17 cellular contexts compared by ENCODE assay signal in the genomic region with DNA sequence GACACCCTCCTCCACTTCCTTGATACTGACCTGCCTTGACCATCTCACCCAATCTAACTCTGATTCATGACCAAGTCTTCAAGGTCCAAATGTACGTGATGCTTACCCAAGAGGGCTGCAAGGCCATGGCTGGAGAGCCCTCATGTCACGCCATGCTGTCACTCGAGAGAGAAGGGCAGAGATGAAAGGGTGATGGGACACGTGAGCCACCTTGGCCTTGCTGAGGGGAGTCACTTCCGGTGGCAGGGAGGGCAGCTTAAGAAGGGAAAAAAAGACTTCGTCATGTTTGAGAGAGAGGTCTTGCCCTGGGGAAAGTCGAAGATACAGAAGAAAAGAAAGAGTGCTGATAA. TPM values are rescaled to one million over a fixed set of nuclear protein-coding genes. Genes with fewer than 3 reads are reported as not detected.
DNase-seq lines count a peak whose midpoint lies in the region; ATAC-seq, FAIRE-seq and TF ChIP-seq lines count a peak whose summit lies in the region.
"Had no signal": no experiment of that assay in that cellular context is flagged by ENCODE, and none has a peak within 500 bp of the region (broad histone marks: within the 10 kb centered on the region; RNA-seq: fewer than 3 reads in every experiment).

No MANE protein-coding gene starts in this region.

- ATAC-seq in right cardiac atrium (no peak), Right ventricle myocardium inferior (no peak), HepG2 (no peak)

- H2AFZ ChIP-seq in HepG2 (ENCODE audit: low read length): no peak overlapping the region
- H2AFZ ChIP-seq: PC-9 had no signal

- peaks cover 2% of the 10 kb centered on the region; the same call in 1 of the 2 replicates for H3K36me3 ChIP-seq in KOPT-K1 (ENCODE audit: insufficient read depth, low read length)
- peaks cover 0 to 1% of the 10 kb centered on the region in 2 experiments; a peak in 1 of 5 replicates for H3K36me3 ChIP-seq in HepG2 (replicated peaks in 1 of 2; ENCODE audit: control insufficient read depth in 1 of 2, insufficient read depth in 2 of 2, low read length in 2 of 2)
- no peaks in the 10 kb centered on the region for H3K36me3 ChIP-seq in CD4-positive, alpha-beta memory T cell (ENCODE audit: insufficient read depth, low read length)
- H3K36me3 ChIP-seq: SJSA1 had no signal

- no peak overlapping the region for H3K27ac ChIP-seq in right cardiac atrium (ENCODE audit: low read length)
- H3K27ac ChIP-seq in KOPT-K1 (ENCODE audit: low read depth, low read length, poor library complexity, severe bottlenecking): peak overlapping the region; percentile 15
- no peak overlapping the region for H3K27ac ChIP-seq in HepG2 (ENCODE audit: extremely low read length, insufficient read depth, low read length)
- H3K27ac ChIP-seq in CD4-positive, alpha-beta memory T cell (ENCODE audit: low read depth, low read length): no peak overlapping the region
- H3K27ac ChIP-seq: PC-9, SJSA1 had no signal

- TF ChIP-seq CTCF in HepG2 (CRISPR knock-in tag; IDR thresholded peaks at IDR 0.05): no peak

- no peak overlapping the region for H3K27ac Mint-ChIP-seq in CD4-positive, alpha-beta memory T cell

- 78% methylated on average over 7 of the region's 7 CpGs for WGBS in right cardiac atrium
- WGBS in HepG2 (ENCODE audit: low lambda C conversion rate): 84% methylated on average over 7 of the region's 7 CpGs

- BruUV-seq in HepG2 (replicated peaks; lab: Mats Ljungman, UMichigan): no TSS peak

- intact Hi-C loops in right cardiac atrium (cut with DNase I) (no loop called here), Right ventricle myocardium inferior (cut with DNase I) (no loop called here), HepG2 (cut with micrococcal nuclease; ENCODE audit: unreplicated experiment) (no loop called here)
- intact Hi-C loops in CD4-positive, alpha-beta memory T cell (cut with micrococcal nuclease): no loop called here

- no peaks in the 10 kb centered on the region for H3K9me3 Mint-ChIP-seq in CD4-positive, alpha-beta memory T cell

- no peaks in the 10 kb centered on the region for H3K27me3 ChIP-seq in right cardiac atrium (ENCODE audit: control insufficient read depth, insufficient read depth)
- no peaks in the 10 kb centered on the region; a peak in 1 of 5 replicates for H3K27me3 ChIP-seq in HepG2 (ENCODE audit: control insufficient read depth in 1 of 2, insufficient read depth in 2 of 2, low read length in 2 of 2)
- no peaks in the 10 kb centered on the region for H3K27me3 ChIP-seq in CD4-positive, alpha-beta memory T cell (ENCODE audit: insufficient read depth, low read length)
- H3K27me3 ChIP-seq: SJSA1 had no signal

- H3K4me3 ChIP-seq in right cardiac atrium (ENCODE audit: low read length) (no peak overlapping the region), HepG2 (replicated peaks in 1 of 3; ENCODE audit: insufficient read depth in 1 of 3, low read depth in 2 of 3, low read length in 3 of 3) (no peak overlapping the region)
- H3K4me3 ChIP-seq in CD4-positive, alpha-beta memory T cell (ENCODE audit: low read length in 2 of 2): no peak overlapping the region
- H3K4me3 ChIP-seq: PC-9, SJSA1 had no signal

- H3K79me2 ChIP-seq in HepG2 (ENCODE audit: insufficient read depth, low read length): peaks cover 17% of the 10 kb centered on the region

- TF ChIP-seq RAD21 in HepG2 (CRISPR knock-in tag; IDR thresholded peaks at IDR 0.05): no peak

- no peak overlapping the region for H3K4me2 ChIP-seq in HepG2 (ENCODE audit: low read depth, low read length)

- DNase-seq in right cardiac atrium (peak in 2 of 3 donors; percentile 10 to 18), Right ventricle myocardium inferior (ENCODE audit: missing footprints) (no peak), HepG2 (ENCODE audit: low spot score) (no peak), NCI-H2171 (lab: John Stamatoyannopoulos, UW) (no peak), cerebellar cortex (ENCODE audit: low spot score) (no peak)
- DNase-seq in stimulated activated CD4-positive, alpha-beta T cell treated with anti-CD3 and anti-CD28 coated beads, Interleukin-15, amount 100 ng/mL, for 24 hours: no peak
- DNase-seq in CD4-positive, alpha-beta memory T cell: no peak
- DNase-seq: ACHN, AML-193, NCI-H187 treated with DMSO at 0.1 percent for 48 hours, NCI-H2171 treated with DMSO at 0.1 percent for 48 hours, NCI-H446 treated with DMSO at 0.1 percent for 48 hours, NCI-H774, SW 1271 had no signal

- H3K9me3 ChIP-seq in right cardiac atrium (ENCODE audit: control insufficient read depth, low read length) (no peaks in the 10 kb centered on the region), KOPT-K1 (ENCODE audit: insufficient read depth, low read length, poor library complexity, severe bottlenecking) (no peaks in the 10 kb centered on the region), HepG2 (ENCODE audit: low read length) (no peaks in the 10 kb centered on the region)
- H3K9me3 ChIP-seq in CD4-positive, alpha-beta memory T cell (ENCODE audit: control insufficient read depth in 1 of 2, low read length in 2 of 2): no peaks in the 10 kb centered on the region
- H3K9me3 ChIP-seq: SJSA1 had no signal

- H3K4me1 Mint-ChIP-seq in CD4-positive, alpha-beta memory T cell: peaks cover 5 to 20% (median 12%) of the 10 kb centered on the region in 4 donors

- in situ Hi-C loops in HepG2 (cut with HindIII; ENCODE audit: extremely low pct_ligation_motif_present, low pct_unique_long_range_greater_than_20kb): no loop called here

- H3K4me1 ChIP-seq in right cardiac atrium (ENCODE audit: control insufficient read depth, insufficient read depth, low read length): peaks cover 2% of the 10 kb centered on the region
- H3K4me1 ChIP-seq in HepG2 (ENCODE audit: insufficient read depth, low read length): peaks cover 76% of the 10 kb centered on the region
- peaks cover 12% of the 10 kb centered on the region for H3K4me1 ChIP-seq in CD4-positive, alpha-beta memory T cell (ENCODE audit: insufficient read depth, low read length)

- H3K36me3 Mint-ChIP-seq in CD4-positive, alpha-beta memory T cell: no peaks in the 10 kb centered on the region

- TF ChIP-seq POLR2A in HepG2 (IDR thresholded peaks at IDR 0.05; ENCODE audit: insufficient read depth in 1 of 2, low read depth in 2 of 2, low read length in 2 of 2): no peak

- H3K4me3 Mint-ChIP-seq in CD4-positive, alpha-beta memory T cell: no peak overlapping the region

- H3K9ac ChIP-seq in HepG2 (ENCODE audit: insufficient read depth, low read depth, low read length): no peak overlapping the region

- no peak for FAIRE-seq in HepG2 (lab: Jason Lieb, UNC)

- TF ChIP-seq EP300 in HepG2 (IDR thresholded peaks at IDR 0.05; ENCODE audit: low read depth in 2 of 2, low read length in 2 of 2) (no peak), HepG2 (CRISPR knock-in tag; IDR thresholded peaks at IDR 0.05; ENCODE audit: borderline replicate concordance) (no peak)

- H3K27me3 Mint-ChIP-seq in CD4-positive, alpha-beta memory T cell: peaks cover 1 to 8% of the 10 kb centered on the region in 2 donors

- POLR2A ChIA-PET in HepG2 (lab: Yijun Ruan, JAX): no interaction called here
- POLR2A ChIA-PET in CD4-positive, alpha-beta memory T cell (lab: Charles Lee; ENCODE audit: partially characterized antibody): no interaction called here

- no peaks in the 10 kb centered on the region for H4K20me1 ChIP-seq in HepG2 (ENCODE audit: insufficient read depth, low read length)

- CTCF ChIA-PET in HepG2 (lab: Yijun Ruan, JAX; ENCODE audit: low intra/inter-chr PET ratio, low total read pairs): no interaction called here
- CTCF ChIA-PET in CD4-positive, alpha-beta memory T cell (lab: Charles Lee; ENCODE audit: partially characterized antibody): interaction anchor here (0.7 to 1.2 kb wide), 2 partner anchors 40 to 189 kb away, joined by 3 to 4 read pairs; no protein-coding TSS in a partner anchor

RNA-seq across cellular contexts. Expression of a gene that starts 3.2 kb away (rescaled TPM):
- total RNA-seq in right cardiac atrium: 10 to 100 TPM; 15.7 to 22.9 (median 20.0) TPM
- polyA plus RNA-seq in right cardiac atrium: 17.0 TPM
- total RNA-seq in Right ventricle myocardium inferior: 14.1 TPM
- total RNA-seq in HepG2 (2016; rRNA removed; fragmentation: Illumina TruSeq; extraction: Trizol): 33.2 and 63.4 TPM in 2 replicates
- total RNA-seq in HepG2 (2016; cell fraction: cytosol; rRNA removed; fragmentation: Illumina TruSeq; extraction: Trizol; ENCODE audit: low read depth): 10.1 and 11.6 TPM in 2 replicates
- 24.7 and 65.3 TPM in 2 replicates for total RNA-seq in HepG2 (2016; cell fraction: insoluble cytoplasmic fraction; rRNA removed; fragmentation: Illumina TruSeq; extraction: Trizol)
- total RNA-seq in HepG2 (2016; cell fraction: membrane; rRNA removed; fragmentation: Illumina TruSeq; extraction: Trizol): 32.7 and 33.2 TPM in 2 replicates
- total RNA-seq in HepG2 (2016; cell fraction: nucleus; rRNA removed; fragmentation: Illumina TruSeq; extraction: Trizol): 82.8 and 99.0 TPM in 2 replicates
- 160 and 189 TPM in 2 replicates for polyA plus RNA-seq in HepG2 (2011; rRNA removed)
- 208 and 213 TPM in 2 replicates for polyA plus RNA-seq in HepG2 (2011; cell fraction: cytosol; rRNA removed)
- 869 and 1,053 TPM in 2 replicates for polyA plus RNA-seq in HepG2 (2011; cell fraction: nucleus; rRNA removed)
- 214 and 253 TPM in 2 replicates for polyA plus RNA-seq in HepG2 (2012)
- polyA plus RNA-seq in HepG2 (2016; cell fraction: cytosol; fragmentation: Illumina TruSeq; extraction: Trizol; ENCODE audit: low read depth): 18.1 and 20.1 TPM in 2 replicates
- polyA plus RNA-seq in HepG2 (2016; cell fraction: insoluble cytoplasmic fraction; fragmentation: Illumina TruSeq; extraction: Trizol; ENCODE audit: low read depth): 42.8 and 60.7 TPM in 2 replicates
- 42.2 and 44.0 TPM in 2 replicates for polyA plus RNA-seq in HepG2 (2016; cell fraction: membrane; fragmentation: Illumina TruSeq; extraction: Trizol; ENCODE audit: low read depth)
- 235 and 236 TPM in 2 replicates for polyA plus RNA-seq in HepG2 (2016; cell fraction: nucleus; fragmentation: Illumina TruSeq; extraction: Trizol; ENCODE audit: insufficient read depth, low read depth)
- polyA minus RNA-seq in HepG2 (2011; rRNA and poly(A)+ RNA removed; ENCODE audit: low replicate concordance): 104 and 367 TPM in 2 replicates
- 143 and 183 TPM in 2 replicates for polyA minus RNA-seq in HepG2 (2011; cell fraction: cytosol; rRNA and poly(A)+ RNA removed)
- polyA minus RNA-seq in HepG2 (2011; cell fraction: nucleus; rRNA and poly(A)+ RNA removed): 104 and 119 TPM in 2 replicates
- total RNA-seq in CD4-positive, alpha-beta memory T cell: 1 to 10 TPM; 2.2 to 2.6 TPM
- polyA plus RNA-seq in CD4-positive, alpha-beta memory T cell: 1 to 10 TPM; 1.5 to 1.6 TPM

RNA-seq across cellular contexts. Expression of a gene that starts 47.6 kb away (rescaled TPM):
- total RNA-seq in right cardiac atrium: 1,000 to 10,000 TPM; 1,045 to 1,141 (median 1,055) TPM
- polyA plus RNA-seq in right cardiac atrium: 1,140 TPM
- total RNA-seq in Right ventricle myocardium inferior: 1,199 TPM
- total RNA-seq in HepG2 (2016; rRNA removed; fragmentation: Illumina TruSeq; extraction: Trizol): 805 and 1,167 TPM in 2 replicates
- 330 and 384 TPM in 2 replicates for total RNA-seq in HepG2 (2016; cell fraction: cytosol; rRNA removed; fragmentation: Illumina TruSeq; extraction: Trizol; ENCODE audit: low read depth)
- total RNA-seq in HepG2 (2016; cell fraction: insoluble cytoplasmic fraction; rRNA removed; fragmentation: Illumina TruSeq; extraction: Trizol): 802 and 1,160 TPM in 2 replicates
- 388 and 438 TPM in 2 replicates for total RNA-seq in HepG2 (2016; cell fraction: membrane; rRNA removed; fragmentation: Illumina TruSeq; extraction: Trizol)
- 473 and 495 TPM in 2 replicates for total RNA-seq in HepG2 (2016; cell fraction: nucleus; rRNA removed; fragmentation: Illumina TruSeq; extraction: Trizol)
- 1,432 and 1,529 TPM in 2 replicates for polyA plus RNA-seq in HepG2 (2011; rRNA removed)
- 1,350 and 1,708 TPM in 2 replicates for polyA plus RNA-seq in HepG2 (2011; cell fraction: cytosol; rRNA removed)
- polyA plus RNA-seq in HepG2 (2011; cell fraction: nucleus; rRNA removed): 541 and 721 TPM in 2 replicates
- 920 and 1,315 TPM in 2 replicates for polyA plus RNA-seq in HepG2 (2012)
- polyA plus RNA-seq in HepG2 (2016; cell fraction: cytosol; fragmentation: Illumina TruSeq; extraction: Trizol; ENCODE audit: low read depth): 299 and 343 TPM in 2 replicates
- polyA plus RNA-seq in HepG2 (2016; cell fraction: insoluble cytoplasmic fraction; fragmentation: Illumina TruSeq; extraction: Trizol; ENCODE audit: low read depth): 1,055 and 1,063 TPM in 2 replicates
- polyA plus RNA-seq in HepG2 (2016; cell fraction: membrane; fragmentation: Illumina TruSeq; extraction: Trizol; ENCODE audit: low read depth): 279 and 340 TPM in 2 replicates
- polyA plus RNA-seq in HepG2 (2016; cell fraction: nucleus; fragmentation: Illumina TruSeq; extraction: Trizol; ENCODE audit: insufficient read depth, low read depth): 688 and 691 TPM in 2 replicates
- 531 and 665 TPM in 2 replicates for polyA minus RNA-seq in HepG2 (2011; rRNA and poly(A)+ RNA removed; ENCODE audit: low replicate concordance)
- polyA minus RNA-seq in HepG2 (2011; cell fraction: cytosol; rRNA and poly(A)+ RNA removed): 412 and 617 TPM in 2 replicates
- 99.5 and 162 TPM in 2 replicates for polyA minus RNA-seq in HepG2 (2011; cell fraction: nucleus; rRNA and poly(A)+ RNA removed)
- total RNA-seq in CD4-positive, alpha-beta memory T cell: 100 to 1,000 TPM; 858 to 878 TPM
- polyA plus RNA-seq in CD4-positive, alpha-beta memory T cell: 1,000 to 10,000 TPM in 1 of 2 donors, 100 to 1,000 TPM in 1; 853 to 1,668 TPM

Comparison
In these comparisons a context has a peak if more than half of its experiments do, and no peak if none do; other contexts are left out.
1. DNase-seq: peak in right cardiac atrium (2 of 3); none in Right ventricle myocardium inferior (single experiment), HepG2 (single experiment), stimulated activated CD4-positive, alpha-beta T cell treated with anti-CD3 and anti-CD28 coated beads, Interleukin-15, amount 100 ng/mL, for 24 hours (single experiment), CD4-positive, alpha-beta memory T cell (0 of 5), NCI-H2171 (single experiment) and cerebellar cortex (single experiment).